In genomic region chr12:47852096-47852571, GRCh38 we compare ENCODE assay signal across 2 cellular contexts.
TF ChIP-seq lines count a peak whose summit lies in the region.

No MANE protein-coding gene starts in this region.

TF ChIP-seq in WTC11, 78 proteins besides CTCF, POLR2A, EP300 and RAD21:
- TF ChIP-seq ZNF425 (CRISPR knock-in tag; conservative IDR thresholded peaks at IDR 0.05) (no peak), JAZF1 (CRISPR knock-in tag; IDR thresholded peaks at IDR 0.05) (no peak), GABPB1 (CRISPR knock-in tag; IDR thresholded peaks at IDR 0.05) (0 out of 2 replicates have a peak, but pooled peaks have one; percentile 53)

TF ChIP-seq in HepG2, 621 proteins besides CTCF, POLR2A, EP300 and RAD21 (continues in another document):
- peak; percentile 63; the same call in 1 of the 2 replicates for TF ChIP-seq ZNF607 (CRISPR knock-in tag; IDR thresholded peaks at IDR 0.05; ENCODE audit: borderline replicate concordance)
- TF ChIP-seq SNAPC4 (CRISPR knock-in tag; IDR thresholded peaks at IDR 0.05) = no peak
- TF ChIP-seq ZNF234 (CRISPR knock-in tag; conservative IDR thresholded peaks at IDR 0.05) = no peak
- no peak for TF ChIP-seq JUNB (CRISPR knock-in tag; IDR thresholded peaks at IDR 0.05; ENCODE audit: borderline replicate concordance)
- no peak for TF ChIP-seq CBX1 (IDR thresholded peaks at IDR 0.05; ENCODE audit: low read depth)
- TF ChIP-seq NR3C1 (CRISPR knock-in tag; IDR thresholded peaks at IDR 0.05) = no peak
- TF ChIP-seq, protein P1, sequence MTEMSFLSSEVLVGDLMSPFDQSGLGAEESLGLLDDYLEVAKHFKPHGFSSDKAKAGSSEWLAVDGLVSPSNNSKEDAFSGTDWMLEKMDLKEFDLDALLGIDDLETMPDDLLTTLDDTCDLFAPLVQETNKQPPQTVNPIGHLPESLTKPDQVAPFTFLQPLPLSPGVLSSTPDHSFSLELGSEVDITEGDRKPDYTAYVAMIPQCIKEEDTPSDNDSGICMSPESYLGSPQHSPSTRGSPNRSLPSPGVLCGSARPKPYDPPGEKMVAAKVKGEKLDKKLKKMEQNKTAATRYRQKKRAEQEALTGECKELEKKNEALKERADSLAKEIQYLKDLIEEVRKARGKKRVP (CRISPR knock-in tag; IDR thresholded peaks at IDR 0.05) = peak in 1 of 2 experiments; percentile 39; a peak in 2 of 4 replicates
- TF ChIP-seq HMGXB4 (CRISPR knock-in tag; IDR thresholded peaks at IDR 0.05; ENCODE audit: borderline replicate concordance in 1 of 2, low read depth in 1 of 2) = 0 out of 4 replicates have a peak, but pooled peaks of 1 of the 2 experiments have one; percentile 32
- no peak for TF ChIP-seq NR0B2 (CRISPR knock-in tag; IDR thresholded peaks at IDR 0.05)
- TF ChIP-seq ZNF484 (CRISPR knock-in tag; IDR thresholded peaks at IDR 0.05; ENCODE audit: borderline replicate concordance, low read depth) = no peak
- TF ChIP-seq DNMT3B (CRISPR knock-in tag; conservative IDR thresholded peaks at IDR 0.05) = no peak
- no peak for TF ChIP-seq BCLAF1 (IDR thresholded peaks at IDR 0.05)
- TF ChIP-seq ZNF251 (CRISPR knock-in tag; IDR thresholded peaks at IDR 0.05) = no peak
- TF ChIP-seq CSRNP2 (CRISPR knock-in tag; conservative IDR thresholded peaks at IDR 0.05; ENCODE audit: low read depth) = no peak
- no peak for TF ChIP-seq ZNF33B (CRISPR knock-in tag; IDR thresholded peaks at IDR 0.05)
- no peak for TF ChIP-seq SP2 (CRISPR knock-in tag; IDR thresholded peaks at IDR 0.05)
- TF ChIP-seq ZNF775 (CRISPR knock-in tag; IDR thresholded peaks at IDR 0.05; ENCODE audit: borderline replicate concordance) = no peak
- TF ChIP-seq PRMT3 (CRISPR knock-in tag; IDR thresholded peaks at IDR 0.05; ENCODE audit: borderline replicate concordance, low read depth) = no peak
- TF ChIP-seq TBL1XR1 (IDR thresholded peaks at IDR 0.05; ENCODE audit: borderline replicate concordance, low read length, partially characterized antibody) = no peak
- TF ChIP-seq NR2F2 (IDR thresholded peaks at IDR 0.05; ENCODE audit: borderline replicate concordance, low read depth) = no peak
- TF ChIP-seq PHF5A (CRISPR knock-in tag; IDR thresholded peaks at IDR 0.05; ENCODE audit: low read depth, unreplicated experiment) = no peak
- no peak for TF ChIP-seq CENPX (CRISPR knock-in tag; IDR thresholded peaks at IDR 0.05)
- TF ChIP-seq GTF2F1 (IDR thresholded peaks at IDR 0.05; ENCODE audit: low read length) = no peak
- 0 out of 2 replicates have a peak, but pooled peaks have one; percentile 34 for TF ChIP-seq MXD4 (CRISPR knock-in tag; IDR thresholded peaks at IDR 0.05)
- TF ChIP-seq ATRX (CRISPR knock-in tag; IDR thresholded peaks at IDR 0.05; ENCODE audit: borderline replicate concordance) = no peak
- no peak for TF ChIP-seq ZNF256 (CRISPR knock-in tag; conservative IDR thresholded peaks at IDR 0.05)
- TF ChIP-seq, protein P2, sequence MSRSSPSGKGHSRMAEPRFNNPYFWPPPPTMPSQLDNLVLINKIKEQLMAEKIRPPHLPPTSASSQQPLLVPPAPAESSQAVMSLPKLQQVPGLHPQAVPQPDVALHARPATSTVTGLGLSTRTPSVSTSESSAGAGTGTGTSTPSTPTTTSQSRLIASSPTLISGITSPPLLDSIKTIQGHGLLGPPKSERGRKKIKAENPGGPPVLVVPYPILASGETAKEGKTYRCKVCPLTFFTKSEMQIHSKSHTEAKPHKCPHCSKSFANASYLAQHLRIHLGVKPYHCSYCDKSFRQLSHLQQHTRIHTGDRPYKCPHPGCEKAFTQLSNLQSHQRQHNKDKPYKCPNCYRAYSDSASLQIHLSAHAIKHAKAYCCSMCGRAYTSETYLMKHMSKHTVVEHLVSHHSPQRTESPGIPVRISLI (CRISPR knock-in tag; IDR thresholded peaks at IDR 0.05; ENCODE audit: borderline replicate concordance) = peak; percentile 40; the same call in 1 of the 2 replicates
- TF ChIP-seq STAT5B (CRISPR knock-in tag; IDR thresholded peaks at IDR 0.05) = no peak
- peak; percentile 33; the same call in 1 of the 2 replicates for TF ChIP-seq POLR2AphosphoS5 (IDR thresholded peaks at IDR 0.05; ENCODE audit: low read depth, low read length)
- no peak for TF ChIP-seq KDM4B (CRISPR knock-in tag; IDR thresholded peaks at IDR 0.05)
- TF ChIP-seq FIP1L1 (IDR thresholded peaks at IDR 0.05; ENCODE audit: borderline replicate concordance, insufficient read depth, low read depth, low read length) = no peak
- TF ChIP-seq ZNF570 (CRISPR knock-in tag; IDR thresholded peaks at IDR 0.05; ENCODE audit: borderline replicate concordance) = no peak
- TF ChIP-seq HOMEZ (CRISPR knock-in tag; IDR thresholded peaks at IDR 0.05; ENCODE audit: low read depth) = 0 out of 2 replicates have a peak, but pooled peaks have one; percentile 33
- no peak for TF ChIP-seq RFX1 (IDR thresholded peaks at IDR 0.05)
- TF ChIP-seq, protein P3, sequence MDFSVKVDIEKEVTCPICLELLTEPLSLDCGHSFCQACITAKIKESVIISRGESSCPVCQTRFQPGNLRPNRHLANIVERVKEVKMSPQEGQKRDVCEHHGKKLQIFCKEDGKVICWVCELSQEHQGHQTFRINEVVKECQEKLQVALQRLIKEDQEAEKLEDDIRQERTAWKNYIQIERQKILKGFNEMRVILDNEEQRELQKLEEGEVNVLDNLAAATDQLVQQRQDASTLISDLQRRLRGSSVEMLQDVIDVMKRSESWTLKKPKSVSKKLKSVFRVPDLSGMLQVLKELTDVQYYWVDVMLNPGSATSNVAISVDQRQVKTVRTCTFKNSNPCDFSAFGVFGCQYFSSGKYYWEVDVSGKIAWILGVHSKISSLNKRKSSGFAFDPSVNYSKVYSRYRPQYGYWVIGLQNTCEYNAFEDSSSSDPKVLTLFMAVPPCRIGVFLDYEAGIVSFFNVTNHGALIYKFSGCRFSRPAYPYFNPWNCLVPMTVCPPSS (IDR thresholded peaks at IDR 0.05) = no peak
- TF ChIP-seq, protein P4, sequence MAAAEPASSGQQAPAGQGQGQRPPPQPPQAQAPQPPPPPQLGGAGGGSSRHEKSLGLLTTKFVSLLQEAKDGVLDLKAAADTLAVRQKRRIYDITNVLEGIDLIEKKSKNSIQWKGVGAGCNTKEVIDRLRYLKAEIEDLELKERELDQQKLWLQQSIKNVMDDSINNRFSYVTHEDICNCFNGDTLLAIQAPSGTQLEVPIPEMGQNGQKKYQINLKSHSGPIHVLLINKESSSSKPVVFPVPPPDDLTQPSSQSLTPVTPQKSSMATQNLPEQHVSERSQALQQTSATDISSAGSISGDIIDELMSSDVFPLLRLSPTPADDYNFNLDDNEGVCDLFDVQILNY (CRISPR knock-in tag; conservative IDR thresholded peaks at IDR 0.05) = no peak
- no peak for TF ChIP-seq ASH2L (IDR thresholded peaks at IDR 0.05; ENCODE audit: insufficient read length, low read depth, low read length)
- TF ChIP-seq TBX2 (CRISPR knock-in tag; IDR thresholded peaks at IDR 0.05; ENCODE audit: borderline replicate concordance) = 0 out of 2 replicates have a peak, but pooled peaks have one; percentile 27
- no peak for TF ChIP-seq FOSL2 (CRISPR knock-in tag; IDR thresholded peaks at IDR 0.05)
- TF ChIP-seq ETV5 (CRISPR knock-in tag; IDR thresholded peaks at IDR 0.05; ENCODE audit: borderline replicate concordance) = 0 out of 2 replicates have a peak, but pooled peaks have one; percentile 14
- 0 out of 2 replicates have a peak, but pooled peaks have one; percentile 41 for TF ChIP-seq ZNF792 (CRISPR knock-in tag; IDR thresholded peaks at IDR 0.05)
- TF ChIP-seq ZNF598 (CRISPR knock-in tag; IDR thresholded peaks at IDR 0.05; ENCODE audit: borderline replicate concordance) = no peak
- no peak for TF ChIP-seq KDM2A (CRISPR knock-in tag; IDR thresholded peaks at IDR 0.05; ENCODE audit: borderline replicate concordance, low read depth)
- TF ChIP-seq SCMH1 (CRISPR knock-in tag; IDR thresholded peaks at IDR 0.05; ENCODE audit: borderline replicate concordance) = no peak
- TF ChIP-seq ZNF780A (CRISPR knock-in tag; IDR thresholded peaks at IDR 0.05) = peak; percentile 65; the same call in 1 of the 2 replicates
- no peak for TF ChIP-seq ZNF430 (CRISPR knock-in tag; IDR thresholded peaks at IDR 0.05)
- no peak for TF ChIP-seq ZBTB38 (CRISPR knock-in tag; IDR thresholded peaks at IDR 0.05)
